Comparison of ENCODE assay signal across 25 cellular contexts in the genomic region with DNA sequence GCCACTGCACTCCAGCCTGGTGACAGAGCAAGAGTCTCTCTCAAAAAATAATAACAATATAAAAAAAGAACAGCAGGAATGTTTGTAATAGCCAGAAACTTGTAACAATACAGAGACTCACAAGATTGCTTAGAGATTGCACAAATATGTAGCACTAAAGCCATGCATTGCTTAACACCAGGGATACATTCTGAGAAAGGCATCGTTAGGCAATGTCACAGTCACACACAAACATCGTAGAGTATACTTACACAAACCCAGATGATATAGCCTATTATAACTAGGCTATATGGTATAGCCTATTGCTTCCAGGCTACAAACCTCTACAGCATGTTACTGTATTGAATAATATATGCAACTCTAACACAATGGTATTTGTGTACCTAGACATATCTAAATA. TPM values are rescaled to one million over a fixed set of nuclear protein-coding genes. Genes with fewer than 3 reads are reported as not detected.
"Had no signal": no experiment of that assay in that cellular context is flagged by ENCODE, and none has a peak within 500 bp of the region (broad histone marks: within the 10 kb centered on the region; RNA-seq: fewer than 3 reads in every experiment).

No MANE protein-coding gene starts in this region.

- H3K4me3 ChIP-seq: adrenal gland, cardiac muscle cell, hepatocyte, left lung, lung, neural progenitor cell, sigmoid colon, smooth muscle cell, thoracic aorta had no signal

- H3K27ac ChIP-seq: adrenal gland, cardiac muscle cell, hepatocyte, left lung, neural progenitor cell, sigmoid colon, thoracic aorta had no signal

- DNase-seq: activated B cell treated with CpG ODN at 0.5 μM for 24 hours; activated CD4-positive, alpha-beta T cell treated with anti-CD3 and anti-CD28 coated beads for 4 hours; activated CD4-positive, alpha-beta T cell treated with anti-CD3 and anti-CD28 coated beads, Interleukin-2, amount 50 U/mL, for 48 hours; activated CD8-positive, alpha-beta memory T cell treated with anti-CD3 and anti-CD28 coated beads, Interleukin-2, amount 50 U/mL, for 48 hours; activated naive CD4-positive, alpha-beta T cell; activated T-cell treated with anti-CD3 and anti-CD28 coated beads, Interleukin-2, amount 50 U/mL, for 4 hours; adrenal gland; effector CD4-positive, alpha-beta T cell; glutamatergic neuron; immature natural killer cell; kidney glomerular epithelial cell; naive thymus-derived CD8-positive, alpha-beta T cell; sigmoid colon; stimulated activated CD4-positive, alpha-beta T cell treated with anti-CD3 and anti-CD28 coated beads, Interleukin-4, amount 100 ng/mL, for 1 hour; stimulated activated naive CD4-positive, alpha-beta T cell treated with Interleukin-2 at 50 U/mL for 16 hours; T-helper 9 cell had no signal

- H3K36me3 ChIP-seq: adrenal gland, cardiac muscle cell, neural progenitor cell, thoracic aorta had no signal

- H3K27me3 ChIP-seq: adrenal gland, cardiac muscle cell, hepatocyte, left lung, neural progenitor cell, sigmoid colon had no signal

- ATAC-seq: activated T-cell treated with anti-CD3 and anti-CD28 coated beads, Interleukin-2, amount 50 U/mL, for 4 hours; left lung; naive thymus-derived CD8-positive, alpha-beta T cell had no signal

RNA-seq across cellular contexts. Expression of gene SPATA17, which starts 45.6 kb away (rescaled TPM):
- total RNA-seq: activated B cell treated with CpG ODN at 0.5 μM for 24 hours; activated T-cell treated with anti-CD3 and anti-CD28 coated beads, Interleukin-2, amount 50 U/mL, for 4 hours; activated T-helper 2 cell treated with anti-CD3 and anti-CD28 coated beads, Interferon-gamma antibody, Interleukin-2, Interleukin-4, amounts not matched to agents 10 μg/mL and 5 μg/mL and 100 μg/mL, durations not matched to agents 14 hours and 24 hours and 36 hours; naive thymus-derived CD8-positive, alpha-beta T cell; T-helper 1 cell treated with Interleukin-12 subunit alpha and Interleukin-12 subunit beta and Interleukin-4 antibody, amounts not matched to agents 30 ng/mL and 1 ng/mL, for 36 hours had no signal
